ENCODE assay signal across 13 cellular contexts in genomic region chr2:116413659-116414058, GRCh38.
DNase-seq lines count a peak whose midpoint lies in the region; ATAC-seq, FAIRE-seq and TF ChIP-seq lines count a peak whose summit lies in the region.
"Had no signal": no experiment of that assay in that cellular context is flagged by ENCODE, and none has a peak within 500 bp of the region (broad histone marks: within the 10 kb centered on the region; RNA-seq: fewer than 3 reads in every experiment).

No MANE protein-coding gene starts in this region.

- peaks cover 1% of the 10 kb centered on the region for H3K27me3 Mint-ChIP-seq in chondrocyte (ENCODE audit: low read depth)
- H3K27me3 Mint-ChIP-seq: B cell had no signal

- no peak for ATAC-seq in GM21367 (IDR thresholded peaks at IDR 0.05; ENCODE audit: unreplicated experiment)
- ATAC-seq: CD8-positive, alpha-beta T cell; GM12878 had no signal

- DNase-seq in GM03348 (ENCODE audit: low spot score) (peak; percentile 2), chondrocyte (ENCODE audit: low spot score) (peak; percentile 56), left kidney (ENCODE audit: low read depth, low spot score) (peak; percentile 1), urothelium cell line (ENCODE audit: low spot score) (no peak), NCI-H2029 treated with DMSO at 0.1 percent for 48 hours (lab: John Stamatoyannopoulos, UW) (no peak), NCI-H2196 (lab: John Stamatoyannopoulos, UW; ENCODE audit: unreplicated experiment) (no peak)
- DNase-seq: Calu3; CD8-positive, alpha-beta T cell; DMS79 treated with DMSO at 0.1 percent for 48 hours; GF-D8 had no signal

- no peak for TF ChIP-seq CTCF in chondrocyte (IDR thresholded peaks at IDR 0.05)

- peaks cover 37% of the 10 kb centered on the region for H3K9me3 Mint-ChIP-seq in chondrocyte (ENCODE audit: low read depth)

- no peak overlapping the region for H3K4me3 Mint-ChIP-seq in chondrocyte (ENCODE audit: unreplicated experiment)
- H3K4me3 Mint-ChIP-seq: B cell; CD8-positive, alpha-beta T cell had no signal

- FAIRE-seq in urothelium cell line (lab: Jason Lieb, UNC): peak; percentile 82
- FAIRE-seq: GM12878 had no signal

- no peaks in the 10 kb centered on the region for H3K36me3 Mint-ChIP-seq in chondrocyte (ENCODE audit: low read depth)
- H3K36me3 Mint-ChIP-seq: CD8-positive, alpha-beta T cell had no signal

- no peak overlapping the region for H3K27ac Mint-ChIP-seq in chondrocyte (ENCODE audit: unreplicated experiment)
- H3K27ac Mint-ChIP-seq: B cell; CD8-positive, alpha-beta T cell had no signal

- no peaks in the 10 kb centered on the region for H3K4me1 Mint-ChIP-seq in chondrocyte (ENCODE audit: low read depth)
- H3K4me1 Mint-ChIP-seq: B cell had no signal

Comparison
In these comparisons a context has a peak if more than half of its experiments do, and no peak if none do; other contexts are left out.
1. DNase-seq: peak in GM03348 (single experiment), chondrocyte (single experiment) and left kidney (single experiment); none in urothelium cell line (single experiment), NCI-H2029 treated with DMSO at 0.1 percent for 48 hours (single experiment) and NCI-H2196 (single experiment).